Comparison of ENCODE assay signal across 1 cellular context in the genomic region with DNA sequence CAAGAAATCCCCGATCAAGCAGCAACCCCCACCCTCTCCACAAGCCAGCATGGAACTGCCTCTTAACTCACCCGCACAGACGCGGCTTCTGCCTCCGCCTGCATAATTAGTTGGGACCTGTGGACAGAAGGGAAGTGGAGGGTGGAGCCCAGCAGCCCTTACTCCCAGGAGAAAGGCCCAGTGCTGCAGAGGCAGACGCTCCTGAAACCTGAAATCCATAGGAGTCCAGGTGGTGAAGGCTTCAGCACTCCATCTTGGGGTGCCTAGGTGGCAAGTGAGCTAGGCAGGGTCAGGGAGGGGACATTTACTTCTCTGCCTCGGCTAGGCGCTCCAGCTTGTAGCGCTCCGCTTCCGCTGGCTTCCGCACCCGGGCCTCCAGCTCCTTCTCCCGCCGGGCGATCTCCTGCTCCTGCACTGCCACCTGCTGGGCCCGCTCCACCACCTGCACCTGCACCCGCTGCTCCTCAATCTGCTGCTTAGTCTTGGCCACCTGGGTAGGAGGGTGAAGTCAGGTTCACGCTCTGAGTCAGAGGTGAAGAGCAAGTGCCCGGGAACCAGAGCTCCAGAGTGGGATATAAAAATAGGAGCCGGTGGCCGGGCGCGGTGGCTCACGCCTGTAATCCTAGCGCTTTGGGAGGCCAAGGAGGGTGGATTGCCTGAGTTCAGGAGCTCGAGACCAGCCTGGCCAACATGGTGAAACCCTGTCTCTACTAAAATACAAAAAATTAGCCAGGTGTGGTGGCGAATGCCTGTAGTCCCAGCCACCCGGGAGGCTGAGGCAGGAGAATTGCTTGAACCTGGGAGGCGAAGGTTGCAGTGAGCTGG.
TF ChIP-seq lines count a peak whose summit lies in the region.

No MANE protein-coding gene starts in this region.

TF ChIP-seq in IMR-90, 13 proteins besides CTCF, POLR2A, EP300 and RAD21 (continued from another document):
- TF ChIP-seq MXI1 (IDR thresholded peaks at IDR 0.05; ENCODE audit: borderline replicate concordance, low read depth, low read length) = no peak
